11 cellular contexts compared by ENCODE assay signal in the genomic region with DNA sequence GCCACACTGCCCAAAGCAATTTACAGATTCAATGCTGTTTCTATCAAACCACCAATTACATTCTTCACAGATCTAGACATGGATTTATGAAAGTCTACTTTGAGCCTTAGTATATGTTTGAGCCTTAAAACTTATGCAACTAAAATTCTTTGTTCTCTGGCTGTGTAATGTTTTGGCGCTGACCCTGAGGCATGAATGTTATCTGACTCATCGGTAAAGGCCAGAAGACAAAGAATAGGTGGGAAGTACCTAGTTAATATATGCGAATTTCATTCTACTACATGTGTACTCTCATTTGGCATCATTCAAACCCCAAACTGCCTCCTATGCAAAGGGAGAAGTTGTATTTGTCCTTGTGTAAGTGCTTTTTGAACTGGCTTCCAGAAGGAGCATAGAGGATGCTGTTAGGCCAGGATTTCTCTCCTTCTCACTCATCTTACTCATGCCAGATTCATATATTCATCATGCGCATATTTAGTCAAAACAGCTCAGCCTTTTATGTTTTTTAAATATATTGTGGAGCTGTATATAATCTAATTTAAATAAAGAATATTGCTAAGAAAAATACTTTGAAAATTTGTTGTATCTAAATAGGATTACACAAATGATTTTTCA.
A peak's percentile ranks its signal among the peaks of the same experiment; 100 is the strongest.
DNase-seq lines count a peak whose midpoint lies in the region; ATAC-seq, FAIRE-seq and TF ChIP-seq lines count a peak whose summit lies in the region.
"Had no signal": no experiment of that assay in that cellular context is flagged by ENCODE, and none has a peak within 500 bp of the region (broad histone marks: within the 10 kb centered on the region; RNA-seq: fewer than 3 reads in every experiment).

No MANE protein-coding gene starts in this region.

- H3K9me3 ChIP-seq in gastroesophageal sphincter (no peaks in the 10 kb centered on the region), WERI-Rb-1 (ENCODE audit: severe bottlenecking) (no peaks in the 10 kb centered on the region), HepG2 (ENCODE audit: low read length) (no peaks in the 10 kb centered on the region)
- H3K9me3 ChIP-seq: colonic mucosa had no signal

- FAIRE-seq in HepG2 (lab: Jason Lieb, UNC), result no peak

- no peaks in the 10 kb centered on the region for H4K20me1 ChIP-seq in HepG2 (ENCODE audit: insufficient read depth, low read length)

- TF ChIP-seq RAD21 in HepG2 (CRISPR knock-in tag; IDR thresholded peaks at IDR 0.05), result no peak

- WGBS in gastroesophageal sphincter (ENCODE audit: low coverage in 1 of 2), 2 donors, result 41 to 45% methylated on average over 4 of the region's 4 CpGs
- WGBS in HepG2 (ENCODE audit: low lambda C conversion rate), result 14% methylated on average over 4 of the region's 4 CpGs

- H3K36me3 ChIP-seq in gastroesophageal sphincter, result no peaks in the 10 kb centered on the region
- H3K36me3 ChIP-seq in WERI-Rb-1, result no peaks in the 10 kb centered on the region
- no peaks in the 10 kb centered on the region for H3K36me3 ChIP-seq in HepG2 (replicated peaks in 1 of 2; ENCODE audit: control insufficient read depth in 1 of 2, insufficient read depth in 2 of 2, low read length in 2 of 2)
- H3K36me3 ChIP-seq: colonic mucosa had no signal

- ATAC-seq in gastroesophageal sphincter (peak; percentile 48), HepG2 (no peak)
- ATAC-seq: right cardiac atrium had no signal

- no peak for TF ChIP-seq POLR2A in gastroesophageal sphincter (IDR thresholded peaks at IDR 0.05)
- TF ChIP-seq POLR2A in HepG2 (IDR thresholded peaks at IDR 0.05; ENCODE audit: insufficient read depth in 1 of 2, low read depth in 2 of 2, low read length in 2 of 2), result no peak

- H3K79me2 ChIP-seq in HepG2 (ENCODE audit: insufficient read depth, low read length), result no peaks in the 10 kb centered on the region

- POLR2A ChIA-PET in RWPE1 (lab: Yijun Ruan, JAX; ENCODE audit: low non-redundant PET) (no interaction called here), HepG2 (lab: Yijun Ruan, JAX) (no interaction called here)

- H3K4me3 ChIP-seq in gastroesophageal sphincter (no peak overlapping the region), WERI-Rb-1 (ENCODE audit: low read depth, low read length) (no peak overlapping the region), HepG2 (replicated peaks in 1 of 3; ENCODE audit: insufficient read depth in 1 of 3, low read depth in 2 of 3, low read length in 3 of 3) (no peak overlapping the region)
- H3K4me3 ChIP-seq: colonic mucosa had no signal

- no TSS peak for BruUV-seq in HepG2 (replicated peaks; lab: Mats Ljungman, UMichigan)

- TF ChIP-seq CTCF in RWPE1 (conservative IDR thresholded peaks at IDR 0.05; ENCODE audit: low read depth), result no peak
- TF ChIP-seq CTCF in gastroesophageal sphincter (IDR thresholded peaks at IDR 0.05), result no peak
- no peak for TF ChIP-seq CTCF in WERI-Rb-1 (IDR thresholded peaks at IDR 0.05; ENCODE audit: low read depth, low read length)
- TF ChIP-seq CTCF in HepG2 (CRISPR knock-in tag; IDR thresholded peaks at IDR 0.05), result no peak

- H3K27ac ChIP-seq in RWPE1 (no peak overlapping the region), gastroesophageal sphincter (no peak overlapping the region), WERI-Rb-1 (no peak overlapping the region), HepG2 (ENCODE audit: extremely low read length, insufficient read depth, low read length) (no peak overlapping the region)
- H3K27ac ChIP-seq: colonic mucosa had no signal

- in situ Hi-C loops in HepG2 (cut with HindIII; ENCODE audit: extremely low pct_ligation_motif_present, low pct_unique_long_range_greater_than_20kb), result no loop called here

- H3K4me1 ChIP-seq in gastroesophageal sphincter (peaks cover 0 to 5% (median 0%) of the 10 kb centered on the region in 3 donors), HepG2 (ENCODE audit: insufficient read depth, low read length) (no peaks in the 10 kb centered on the region)
- H3K4me1 ChIP-seq: colonic mucosa had no signal

- H3K4me2 ChIP-seq in HepG2 (ENCODE audit: low read depth, low read length), result no peak overlapping the region

- no peak overlapping the region for H3K9ac ChIP-seq in HepG2 (ENCODE audit: insufficient read depth, low read depth, low read length)

- no peak for TF ChIP-seq EP300 in gastroesophageal sphincter (IDR thresholded peaks at IDR 0.05)
- TF ChIP-seq EP300 in HepG2 (IDR thresholded peaks at IDR 0.05; ENCODE audit: low read depth in 2 of 2, low read length in 2 of 2), result no peak
- TF ChIP-seq EP300 in HepG2 (CRISPR knock-in tag; IDR thresholded peaks at IDR 0.05; ENCODE audit: borderline replicate concordance), result no peak

- no peak overlapping the region for H2AFZ ChIP-seq in HepG2 (ENCODE audit: low read length)

- CTCF ChIA-PET in RWPE1 (lab: Yijun Ruan, JAX), result no interaction called here
- CTCF ChIA-PET in HepG2 (lab: Yijun Ruan, JAX; ENCODE audit: low intra/inter-chr PET ratio, low total read pairs), result no interaction called here

- intact Hi-C loops in HepG2 (cut with micrococcal nuclease; ENCODE audit: unreplicated experiment), result no loop called here

- no peaks in the 10 kb centered on the region for H3K27me3 ChIP-seq in gastroesophageal sphincter
- H3K27me3 ChIP-seq in WERI-Rb-1 (ENCODE audit: insufficient read depth, low read depth, severe bottlenecking), result no peaks in the 10 kb centered on the region
- H3K27me3 ChIP-seq in HepG2 (ENCODE audit: control insufficient read depth in 1 of 2, insufficient read depth in 2 of 2, low read length in 2 of 2), result no peaks in the 10 kb centered on the region
- H3K27me3 ChIP-seq: colonic mucosa had no signal

- peak; percentile 61 for DNase-seq in EH (ENCODE audit: low read depth)
- peak; percentile 68 for DNase-seq in HCEC 1CT
- peak; percentile 72 for DNase-seq in RWPE1 (ENCODE audit: low spot score)
- DNase-seq in WERI-Rb-1, result no peak
- no peak for DNase-seq in DMS 273 treated with DMSO at 0.1 percent for 48 hours (lab: John Stamatoyannopoulos, UW)
- no peak for DNase-seq in HepG2 (ENCODE audit: low spot score)
- no peak for DNase-seq in NCI-H748 (lab: John Stamatoyannopoulos, UW; ENCODE audit: unreplicated experiment)
- DNase-seq: colonic mucosa, NCI-H82, right cardiac atrium had no signal

TF ChIP-seq in HepG2, 621 proteins besides CTCF, POLR2A, EP300 and RAD21 (continues in another document):
- TF ChIP-seq, protein P1, sequence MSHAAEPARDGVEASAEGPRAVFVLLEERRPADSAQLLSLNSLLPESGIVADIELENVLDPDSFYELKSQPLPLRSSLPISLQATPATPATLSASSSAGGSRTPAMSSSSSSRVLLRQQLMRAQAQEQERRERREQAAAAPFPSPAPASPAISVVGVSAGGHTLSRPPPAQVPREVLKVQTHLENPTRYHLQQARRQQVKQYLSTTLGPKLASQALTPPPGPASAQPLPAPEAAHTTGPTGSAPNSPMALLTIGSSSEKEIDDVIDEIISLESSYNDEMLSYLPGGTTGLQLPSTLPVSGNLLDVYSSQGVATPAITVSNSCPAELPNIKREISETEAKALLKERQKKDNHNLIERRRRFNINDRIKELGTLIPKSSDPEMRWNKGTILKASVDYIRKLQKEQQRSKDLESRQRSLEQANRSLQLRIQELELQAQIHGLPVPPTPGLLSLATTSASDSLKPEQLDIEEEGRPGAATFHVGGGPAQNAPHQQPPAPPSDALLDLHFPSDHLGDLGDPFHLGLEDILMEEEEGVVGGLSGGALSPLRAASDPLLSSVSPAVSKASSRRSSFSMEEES (CRISPR knock-in tag; IDR thresholded peaks at IDR 0.05), result no peak
- no peak for TF ChIP-seq ZSCAN12 (CRISPR knock-in tag; IDR thresholded peaks at IDR 0.05)
- no peak for TF ChIP-seq RORA (CRISPR knock-in tag; IDR thresholded peaks at IDR 0.05)
- TF ChIP-seq ZNF652 (CRISPR knock-in tag; IDR thresholded peaks at IDR 0.05; ENCODE audit: borderline replicate concordance, low read depth), result no peak
- no peak for TF ChIP-seq ZNF557 (CRISPR knock-in tag; IDR thresholded peaks at IDR 0.05)
- TF ChIP-seq TP53 (CRISPR knock-in tag; conservative IDR thresholded peaks at IDR 0.05), result no peak
- no peak for TF ChIP-seq ZNF569 (CRISPR knock-in tag; IDR thresholded peaks at IDR 0.05; ENCODE audit: borderline replicate concordance)
- TF ChIP-seq, protein P2, sequence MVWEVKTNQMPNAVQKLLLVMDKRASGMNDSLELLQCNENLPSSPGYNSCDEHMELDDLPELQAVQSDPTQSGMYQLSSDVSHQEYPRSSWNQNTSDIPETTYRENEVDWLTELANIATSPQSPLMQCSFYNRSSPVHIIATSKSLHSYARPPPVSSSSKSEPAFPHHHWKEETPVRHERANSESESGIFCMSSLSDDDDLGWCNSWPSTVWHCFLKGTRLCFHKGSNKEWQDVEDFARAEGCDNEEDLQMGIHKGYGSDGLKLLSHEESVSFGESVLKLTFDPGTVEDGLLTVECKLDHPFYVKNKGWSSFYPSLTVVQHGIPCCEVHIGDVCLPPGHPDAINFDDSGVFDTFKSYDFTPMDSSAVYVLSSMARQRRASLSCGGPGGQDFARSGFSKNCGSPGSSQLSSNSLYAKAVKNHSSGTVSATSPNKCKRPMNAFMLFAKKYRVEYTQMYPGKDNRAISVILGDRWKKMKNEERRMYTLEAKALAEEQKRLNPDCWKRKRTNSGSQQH (CRISPR knock-in tag; IDR thresholded peaks at IDR 0.05; ENCODE audit: low read depth), result no peak
- no peak for TF ChIP-seq DRAP1 (CRISPR knock-in tag; IDR thresholded peaks at IDR 0.05)
- TF ChIP-seq MYNN (CRISPR knock-in tag; IDR thresholded peaks at IDR 0.05; ENCODE audit: low read depth), result no peak
- TF ChIP-seq PRDM4 (CRISPR knock-in tag; IDR thresholded peaks at IDR 0.05; ENCODE audit: borderline replicate concordance), result no peak
- TF ChIP-seq ZNF230 (CRISPR knock-in tag; IDR thresholded peaks at IDR 0.05), result no peak

Comparison
In these comparisons a context has a peak if more than half of its experiments do, and no peak if none do; other contexts are left out.
1. DNase-seq: peak in EH (single experiment), HCEC 1CT (single experiment) and RWPE1 (single experiment); none in WERI-Rb-1 (single experiment), DMS 273 treated with DMSO at 0.1 percent for 48 hours (single experiment), HepG2 (single experiment) and NCI-H748 (single experiment).